In the genomic region with DNA sequence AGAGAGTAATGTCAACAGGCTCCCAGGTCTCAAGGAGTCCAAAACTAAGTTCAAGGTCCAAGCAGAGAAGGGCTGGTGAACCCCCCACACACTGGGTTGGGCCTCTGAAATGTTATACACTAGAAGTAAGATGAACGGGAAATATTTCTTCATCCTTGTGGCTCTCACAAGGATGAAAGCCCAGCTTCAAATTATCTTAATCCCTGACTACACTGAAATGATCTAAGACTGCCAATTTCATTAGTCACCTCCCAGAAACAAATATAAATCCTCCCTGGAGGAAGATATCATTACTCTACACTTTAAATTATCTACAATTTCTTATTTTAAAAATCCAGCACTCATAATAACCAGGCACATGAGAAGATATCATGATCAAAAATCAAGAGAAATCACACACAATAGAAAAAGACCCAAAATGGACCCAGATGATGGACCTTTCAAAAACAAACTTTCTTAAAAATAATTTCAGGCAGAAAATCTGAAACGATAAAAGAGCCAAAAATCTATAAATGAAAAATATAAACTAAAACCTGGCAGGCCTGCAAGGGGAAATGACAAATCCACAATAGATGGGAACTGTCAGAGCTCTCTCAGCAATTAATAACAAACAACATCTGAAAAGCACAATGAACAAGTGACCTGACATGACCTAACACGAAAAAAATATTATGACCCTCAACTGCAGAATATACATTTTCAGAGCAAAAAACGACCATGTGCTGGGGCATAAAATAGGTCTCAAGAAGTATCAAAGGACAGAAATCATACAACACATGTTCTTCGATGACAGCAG, we compare ENCODE assay signal across 15 cellular contexts.
DNase-seq lines count a peak whose midpoint lies in the region; ATAC-seq, FAIRE-seq and TF ChIP-seq lines count a peak whose summit lies in the region.
"Had no signal": no experiment of that assay in that cellular context is flagged by ENCODE, and none has a peak within 500 bp of the region (broad histone marks: within the 10 kb centered on the region; RNA-seq: fewer than 3 reads in every experiment).

No MANE protein-coding gene starts in this region.

- H3K4me3 ChIP-seq in bronchial epithelial cell (ENCODE audit: low read depth, low read length) (no peak overlapping the region), fibroblast of mammary gland (ENCODE audit: control insufficient read depth, low read depth, low read length) (no peak overlapping the region)
- H3K4me3 ChIP-seq: BLaER1 treated with 17β-estradiol and CSF1 and Interleukin-3, amounts not matched to agents 10 nM and 100 nM had no signal

- no peak for FAIRE-seq in bronchial epithelial cell (lab: Jason Lieb, UNC)

- peak; percentile 7 for DNase-seq in HT1080 (ENCODE audit: low read depth)
- peak; percentile 30 for DNase-seq in bronchial epithelial cell (ENCODE audit: low read depth)
- peak; percentile 31 for DNase-seq in fibroblast of mammary gland (ENCODE audit: low read depth)
- DNase-seq in stromal cell of bone marrow (ENCODE audit: low read depth): peak; percentile 13
- DNase-seq in stimulated activated effector memory CD8-positive, alpha-beta T cell treated with anti-CD3 and anti-CD28 coated beads, Interleukin-12 subunit alpha, Interleukin-12 subunit beta, amount 100 ng/mL, for 72 hours (ENCODE audit: low spot score in 2 of 2): no peak
- DNase-seq in RPMI8226: no peak
- DNase-seq: COR-L47, H9, KG1, NCI-H1092 treated with DMSO at 0.1 percent for 48 hours, NCI-H1694, NCI-H510A had no signal

- TF ChIP-seq CTCF in bronchial epithelial cell (IDR thresholded peaks at IDR 0.05; ENCODE audit: insufficient read depth, low read length, severe bottlenecking) (no peak), fibroblast of mammary gland (conservative IDR thresholded peaks at IDR 0.05; ENCODE audit: control insufficient read depth, insufficient read depth, low read depth, low read length) (no peak)

- H3K27ac Mint-ChIP-seq in stimulated activated effector memory CD8-positive, alpha-beta T cell treated with anti-CD3 and anti-CD28 coated beads, Interleukin-12 subunit alpha, Interleukin-12 subunit beta, amount 100 ng/mL, for 72 hours: no peak overlapping the region

- no peak overlapping the region for H3K4me3 Mint-ChIP-seq in stimulated activated effector memory CD8-positive, alpha-beta T cell treated with anti-CD3 and anti-CD28 coated beads, Interleukin-12 subunit alpha, Interleukin-12 subunit beta, amount 100 ng/mL, for 72 hours
- H3K4me3 Mint-ChIP-seq: H9 had no signal

- H3K9me3 Mint-ChIP-seq in stimulated activated effector memory CD8-positive, alpha-beta T cell treated with anti-CD3 and anti-CD28 coated beads, Interleukin-12 subunit alpha, Interleukin-12 subunit beta, amount 100 ng/mL, for 72 hours: no peaks in the 10 kb centered on the region
- H3K9me3 Mint-ChIP-seq: H9 had no signal

- no peaks in the 10 kb centered on the region for H3K4me1 Mint-ChIP-seq in stimulated activated effector memory CD8-positive, alpha-beta T cell treated with anti-CD3 and anti-CD28 coated beads, Interleukin-12 subunit alpha, Interleukin-12 subunit beta, amount 100 ng/mL, for 72 hours
- H3K4me1 Mint-ChIP-seq: H9 had no signal

- ATAC-seq in HG02759 (IDR thresholded peaks at IDR 0.05; ENCODE audit: unreplicated experiment) (no peak), HG03439 (IDR thresholded peaks at IDR 0.05; ENCODE audit: unreplicated experiment) (no peak)
- no peak for ATAC-seq in stimulated activated effector memory CD8-positive, alpha-beta T cell treated with anti-CD3 and anti-CD28 coated beads, Interleukin-12 subunit alpha, Interleukin-12 subunit beta, amount 100 ng/mL, for 72 hours

- peaks cover 17% of the 10 kb centered on the region for H3K36me3 Mint-ChIP-seq in stimulated activated effector memory CD8-positive, alpha-beta T cell treated with anti-CD3 and anti-CD28 coated beads, Interleukin-12 subunit alpha, Interleukin-12 subunit beta, amount 100 ng/mL, for 72 hours

- H3K36me3 ChIP-seq in bronchial epithelial cell (ENCODE audit: control insufficient read depth, insufficient read depth, low read length): no peaks in the 10 kb centered on the region

- no peaks in the 10 kb centered on the region for H3K27me3 ChIP-seq in bronchial epithelial cell (ENCODE audit: control insufficient read depth, insufficient read depth, low read length)
- H3K27me3 ChIP-seq: BLaER1 treated with 17β-estradiol and CSF1 and Interleukin-3, amounts not matched to agents 10 nM and 100 nM had no signal

Comparison
In these comparisons a context has a peak if more than half of its experiments do, and no peak if none do; other contexts are left out.
1. DNase-seq: peak in HT1080 (single experiment), bronchial epithelial cell (single experiment), fibroblast of mammary gland (single experiment) and stromal cell of bone marrow (single experiment); none in stimulated activated effector memory CD8-positive, alpha-beta T cell treated with anti-CD3 and anti-CD28 coated beads, Interleukin-12 subunit alpha, Interleukin-12 subunit beta, amount 100 ng/mL, for 72 hours (0 of 2) and RPMI8226 (single experiment).